ENCODE assay signal across 1 cellular context in the genomic region with DNA sequence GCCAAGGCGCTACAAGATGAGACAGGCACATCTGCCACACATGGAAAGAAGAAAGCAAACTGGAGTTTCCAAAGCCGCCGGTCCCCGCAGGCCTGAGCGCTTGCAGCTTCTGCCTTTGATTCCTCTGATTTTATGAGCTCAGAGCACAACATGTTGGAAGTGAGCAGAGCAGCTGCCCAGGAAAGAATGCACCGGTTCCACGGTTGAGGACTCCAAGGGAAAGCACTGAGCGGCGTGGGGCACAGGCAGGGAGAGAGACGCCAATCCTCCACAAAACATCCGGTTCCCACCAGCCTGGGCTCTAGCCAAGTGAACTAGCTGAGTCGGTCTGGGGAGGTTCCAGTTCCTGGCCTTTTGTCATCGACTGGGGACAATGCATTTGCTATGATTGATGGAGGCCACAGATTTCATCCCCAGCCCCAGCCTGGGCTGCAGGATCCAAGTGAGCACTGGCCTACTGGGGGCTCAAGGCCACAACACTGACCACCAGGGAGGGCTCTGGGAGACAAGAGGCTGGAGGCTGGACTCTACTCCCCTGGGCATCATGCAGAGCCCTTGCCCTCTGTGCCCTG.
TF ChIP-seq lines count a peak whose summit lies in the region.

No MANE protein-coding gene starts in this region.

TF ChIP-seq in HepG2, 621 proteins besides CTCF, POLR2A, EP300 and RAD21 (continued from another document):
- TF ChIP-seq, protein P1, sequence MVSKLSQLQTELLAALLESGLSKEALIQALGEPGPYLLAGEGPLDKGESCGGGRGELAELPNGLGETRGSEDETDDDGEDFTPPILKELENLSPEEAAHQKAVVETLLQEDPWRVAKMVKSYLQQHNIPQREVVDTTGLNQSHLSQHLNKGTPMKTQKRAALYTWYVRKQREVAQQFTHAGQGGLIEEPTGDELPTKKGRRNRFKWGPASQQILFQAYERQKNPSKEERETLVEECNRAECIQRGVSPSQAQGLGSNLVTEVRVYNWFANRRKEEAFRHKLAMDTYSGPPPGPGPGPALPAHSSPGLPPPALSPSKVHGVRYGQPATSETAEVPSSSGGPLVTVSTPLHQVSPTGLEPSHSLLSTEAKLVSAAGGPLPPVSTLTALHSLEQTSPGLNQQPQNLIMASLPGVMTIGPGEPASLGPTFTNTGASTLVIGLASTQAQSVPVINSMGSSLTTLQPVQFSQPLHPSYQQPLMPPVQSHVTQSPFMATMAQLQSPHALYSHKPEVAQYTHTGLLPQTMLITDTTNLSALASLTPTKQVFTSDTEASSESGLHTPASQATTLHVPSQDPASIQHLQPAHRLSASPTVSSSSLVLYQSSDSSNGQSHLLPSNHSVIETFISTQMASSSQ (IDR thresholded peaks at IDR 0.05; ENCODE audit: low read depth), result no peak
- TF ChIP-seq, protein P1 (CRISPR knock-in tag; IDR thresholded peaks at IDR 0.05; ENCODE audit: borderline replicate concordance), result peak; percentile 40; the same call in 1 of the 2 replicates
- TF ChIP-seq, protein P2, sequence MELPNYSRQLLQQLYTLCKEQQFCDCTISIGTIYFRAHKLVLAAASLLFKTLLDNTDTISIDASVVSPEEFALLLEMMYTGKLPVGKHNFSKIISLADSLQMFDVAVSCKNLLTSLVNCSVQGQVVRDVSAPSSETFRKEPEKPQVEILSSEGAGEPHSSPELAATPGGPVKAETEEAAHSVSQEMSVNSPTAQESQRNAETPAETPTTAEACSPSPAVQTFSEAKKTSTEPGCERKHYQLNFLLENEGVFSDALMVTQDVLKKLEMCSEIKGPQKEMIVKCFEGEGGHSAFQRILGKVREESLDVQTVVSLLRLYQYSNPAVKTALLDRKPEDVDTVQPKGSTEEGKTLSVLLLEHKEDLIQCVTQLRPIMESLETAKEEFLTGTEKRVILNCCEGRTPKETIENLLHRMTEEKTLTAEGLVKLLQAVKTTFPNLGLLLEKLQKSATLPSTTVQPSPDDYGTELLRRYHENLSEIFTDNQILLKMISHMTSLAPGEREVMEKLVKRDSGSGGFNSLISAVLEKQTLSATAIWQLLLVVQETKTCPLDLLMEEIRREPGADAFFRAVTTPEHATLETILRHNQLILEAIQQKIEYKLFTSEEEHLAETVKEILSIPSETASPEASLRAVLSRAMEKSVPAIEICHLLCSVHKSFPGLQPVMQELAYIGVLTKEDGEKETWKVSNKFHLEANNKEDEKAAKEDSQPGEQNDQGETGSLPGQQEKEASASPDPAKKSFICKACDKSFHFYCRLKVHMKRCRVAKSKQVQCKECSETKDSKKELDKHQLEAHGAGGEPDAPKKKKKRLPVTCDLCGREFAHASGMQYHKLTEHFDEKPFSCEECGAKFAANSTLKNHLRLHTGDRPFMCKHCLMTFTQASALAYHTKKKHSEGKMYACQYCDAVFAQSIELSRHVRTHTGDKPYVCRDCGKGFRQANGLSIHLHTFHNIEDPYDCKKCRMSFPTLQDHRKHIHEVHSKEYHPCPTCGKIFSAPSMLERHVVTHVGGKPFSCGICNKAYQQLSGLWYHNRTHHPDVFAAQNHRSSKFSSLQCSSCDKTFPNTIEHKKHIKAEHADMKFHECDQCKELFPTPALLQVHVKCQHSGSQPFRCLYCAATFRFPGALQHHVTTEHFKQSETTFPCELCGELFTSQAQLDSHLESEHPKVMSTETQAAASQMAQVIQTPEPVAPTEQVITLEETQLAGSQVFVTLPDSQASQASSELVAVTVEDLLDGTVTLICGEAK (IDR thresholded peaks at IDR 0.05), result no peak
- TF ChIP-seq, protein P2 (CRISPR knock-in tag; IDR thresholded peaks at IDR 0.05), result no peak
- TF ChIP-seq MBNL3 (CRISPR knock-in tag; conservative IDR thresholded peaks at IDR 0.05) (no peak), ZNF577 (CRISPR knock-in tag; IDR thresholded peaks at IDR 0.05; ENCODE audit: borderline replicate concordance, low read depth) (no peak), SNRNP70 (IDR thresholded peaks at IDR 0.05; ENCODE audit: low read depth, low read length) (no peak), ZC3H13 (CRISPR knock-in tag; IDR thresholded peaks at IDR 0.05) (no peak), HCFC1 (IDR thresholded peaks at IDR 0.05; ENCODE audit: low read depth, low read length) (no peak), NFE2L2 (IDR thresholded peaks at IDR 0.05; ENCODE audit: low read length) (no peak), ONECUT2 (CRISPR knock-in tag; IDR thresholded peaks at IDR 0.05) (no peak)
- TF ChIP-seq, protein P3, sequence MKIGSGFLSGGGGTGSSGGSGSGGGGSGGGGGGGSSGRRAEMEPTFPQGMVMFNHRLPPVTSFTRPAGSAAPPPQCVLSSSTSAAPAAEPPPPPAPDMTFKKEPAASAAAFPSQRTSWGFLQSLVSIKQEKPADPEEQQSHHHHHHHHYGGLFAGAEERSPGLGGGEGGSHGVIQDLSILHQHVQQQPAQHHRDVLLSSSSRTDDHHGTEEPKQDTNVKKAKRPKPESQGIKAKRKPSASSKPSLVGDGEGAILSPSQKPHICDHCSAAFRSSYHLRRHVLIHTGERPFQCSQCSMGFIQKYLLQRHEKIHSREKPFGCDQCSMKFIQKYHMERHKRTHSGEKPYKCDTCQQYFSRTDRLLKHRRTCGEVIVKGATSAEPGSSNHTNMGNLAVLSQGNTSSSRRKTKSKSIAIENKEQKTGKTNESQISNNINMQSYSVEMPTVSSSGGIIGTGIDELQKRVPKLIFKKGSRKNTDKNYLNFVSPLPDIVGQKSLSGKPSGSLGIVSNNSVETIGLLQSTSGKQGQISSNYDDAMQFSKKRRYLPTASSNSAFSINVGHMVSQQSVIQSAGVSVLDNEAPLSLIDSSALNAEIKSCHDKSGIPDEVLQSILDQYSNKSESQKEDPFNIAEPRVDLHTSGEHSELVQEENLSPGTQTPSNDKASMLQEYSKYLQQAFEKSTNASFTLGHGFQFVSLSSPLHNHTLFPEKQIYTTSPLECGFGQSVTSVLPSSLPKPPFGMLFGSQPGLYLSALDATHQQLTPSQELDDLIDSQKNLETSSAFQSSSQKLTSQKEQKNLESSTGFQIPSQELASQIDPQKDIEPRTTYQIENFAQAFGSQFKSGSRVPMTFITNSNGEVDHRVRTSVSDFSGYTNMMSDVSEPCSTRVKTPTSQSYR (CRISPR knock-in tag; IDR thresholded peaks at IDR 0.05; ENCODE audit: borderline replicate concordance), result no peak; the same call in 1 of the 2 replicates
